In the genomic region with DNA sequence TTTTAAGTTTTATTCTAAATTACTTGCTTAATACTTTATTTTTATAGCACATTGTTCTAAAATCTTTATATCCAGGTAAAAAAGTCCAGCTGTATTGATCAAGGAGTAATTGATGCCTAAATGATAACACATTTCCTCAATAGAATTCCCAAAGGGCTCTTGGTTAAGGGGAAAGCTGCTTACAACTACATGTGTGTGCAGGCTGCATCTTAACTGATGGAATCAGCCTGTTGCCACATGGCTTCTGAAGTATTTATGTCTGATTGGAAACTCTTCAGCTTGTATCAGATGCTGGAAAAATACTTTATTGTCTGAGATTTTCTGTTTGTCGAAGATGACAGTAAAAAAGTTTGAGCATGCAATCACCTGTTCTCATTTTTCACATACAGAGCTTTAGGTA, we compare ENCODE assay signal across 26 cellular contexts.
"Had no signal": no experiment of that assay in that cellular context is flagged by ENCODE, and none has a peak within 500 bp of the region (broad histone marks: within the 10 kb centered on the region; RNA-seq: fewer than 3 reads in every experiment).

No MANE protein-coding gene starts in this region.

- H3K36me3 Mint-ChIP-seq: activated CD8-positive, alpha-beta memory T cell treated with anti-CD3 and anti-CD28 coated beads, Interleukin-2, amount 10 ng/mL, durations not matched to agents 7 days and 5 days; activated naive CD8-positive, alpha-beta T cell treated with anti-CD3 and anti-CD28 coated beads for 36 hours had no signal

- ATAC-seq: activated CD8-positive, alpha-beta memory T cell treated with anti-CD3 and anti-CD28 coated beads, Interleukin-2, amount 10 ng/mL, durations not matched to agents 7 days and 5 days had no signal

- H3K4me3 Mint-ChIP-seq: activated CD4-positive, alpha-beta memory T cell treated with anti-CD3 and anti-CD28 coated beads, Interleukin-2, amount 10 ng/mL, durations not matched to agents 7 days and 5 days; activated CD8-positive, alpha-beta memory T cell treated with anti-CD3 and anti-CD28 coated beads, Interleukin-2, amount 10 ng/mL, durations not matched to agents 7 days and 5 days; activated naive CD8-positive, alpha-beta T cell treated with anti-CD3 and anti-CD28 coated beads for 36 hours had no signal

- H3K4me1 Mint-ChIP-seq: activated CD4-positive, alpha-beta memory T cell treated with anti-CD3 and anti-CD28 coated beads, Interleukin-2, amount 10 ng/mL, durations not matched to agents 7 days and 5 days; activated CD8-positive, alpha-beta memory T cell treated with anti-CD3 and anti-CD28 coated beads, Interleukin-2, amount 10 ng/mL, durations not matched to agents 7 days and 5 days; activated naive CD8-positive, alpha-beta T cell treated with anti-CD3 and anti-CD28 coated beads for 36 hours had no signal

- DNase-seq: activated CD4-positive, alpha-beta memory T cell treated with anti-CD3 and anti-CD28 coated beads, Interleukin-2, amount 10 ng/mL, durations not matched to agents 7 days and 5 days; activated CD4-positive, alpha-beta T cell treated with anti-CD3 and anti-CD28 coated beads for 1 hour; activated CD4-positive, alpha-beta T cell treated with anti-CD3 and anti-CD28 coated beads for 48 hours; activated CD4-positive, CD25-positive, alpha-beta regulatory T cell; activated CD8-positive, alpha-beta memory T cell treated with anti-CD3 and anti-CD28 coated beads for 24 hours; activated CD8-positive, alpha-beta memory T cell treated with anti-CD3 and anti-CD28 coated beads, Interleukin-2, amount 10 ng/mL, durations not matched to agents 7 days and 5 days; activated CD8-positive, alpha-beta memory T cell treated with anti-CD3 and anti-CD28 coated beads, Interleukin-2, amount 50 U/mL, for 48 hours; activated effector memory CD4-positive, alpha-beta T cell treated with Interleukin-2 at 50 U/mL for 16 hours; activated naive CD4-positive, alpha-beta T cell treated with anti-CD3 and anti-CD28 coated beads, Interleukin-2, amount 50 U/mL, for 16 hours; activated naive CD8-positive, alpha-beta T cell treated with anti-CD3 and anti-CD28 coated beads for 36 hours; activated T-cell treated with anti-CD3 and anti-CD28 coated beads, Interleukin-2, amount 50 U/mL, for 48 hours; amniotic stem cell; aorta; central memory CD4-positive, alpha-beta T cell; NCI-H1417 treated with DMSO at 0.1 percent for 48 hours; NCI-H2081 treated with DMSO at 0.1 percent for 48 hours; NCI-H2171; NCI-H446; NCI-H510A treated with DMSO at 0.1 percent for 48 hours; NCI-H526 treated with DMSO at 0.1 percent for 48 hours; NCI-H774; PC-9; T1000 had no signal

- H3K36me3 ChIP-seq: brain microvascular endothelial cell, WERI-Rb-1 had no signal

- H2AFZ ChIP-seq: PC-9 had no signal

- H3K27me3 ChIP-seq: brain microvascular endothelial cell had no signal

- H3K9me3 Mint-ChIP-seq: activated CD4-positive, alpha-beta memory T cell treated with anti-CD3 and anti-CD28 coated beads, Interleukin-2, amount 10 ng/mL, durations not matched to agents 7 days and 5 days; activated naive CD8-positive, alpha-beta T cell treated with anti-CD3 and anti-CD28 coated beads for 36 hours had no signal

- H3K4me2 ChIP-seq: PC-9 had no signal

- H3K27ac ChIP-seq: brain microvascular endothelial cell, PC-9, SK-N-MC, WERI-Rb-1 had no signal

- H3K4me3 ChIP-seq: PC-9, SK-N-MC had no signal

- H3K27me3 Mint-ChIP-seq: activated CD4-positive, alpha-beta memory T cell treated with anti-CD3 and anti-CD28 coated beads, Interleukin-2, amount 10 ng/mL, durations not matched to agents 7 days and 5 days; activated CD8-positive, alpha-beta memory T cell treated with anti-CD3 and anti-CD28 coated beads, Interleukin-2, amount 10 ng/mL, durations not matched to agents 7 days and 5 days; activated naive CD8-positive, alpha-beta T cell treated with anti-CD3 and anti-CD28 coated beads for 36 hours had no signal

- H3K27ac Mint-ChIP-seq: activated CD4-positive, alpha-beta memory T cell treated with anti-CD3 and anti-CD28 coated beads, Interleukin-2, amount 10 ng/mL, durations not matched to agents 7 days and 5 days; activated CD8-positive, alpha-beta memory T cell treated with anti-CD3 and anti-CD28 coated beads, Interleukin-2, amount 10 ng/mL, durations not matched to agents 7 days and 5 days; activated naive CD8-positive, alpha-beta T cell treated with anti-CD3 and anti-CD28 coated beads for 36 hours had no signal
